21 cellular contexts compared by ENCODE assay signal in the genomic region with DNA sequence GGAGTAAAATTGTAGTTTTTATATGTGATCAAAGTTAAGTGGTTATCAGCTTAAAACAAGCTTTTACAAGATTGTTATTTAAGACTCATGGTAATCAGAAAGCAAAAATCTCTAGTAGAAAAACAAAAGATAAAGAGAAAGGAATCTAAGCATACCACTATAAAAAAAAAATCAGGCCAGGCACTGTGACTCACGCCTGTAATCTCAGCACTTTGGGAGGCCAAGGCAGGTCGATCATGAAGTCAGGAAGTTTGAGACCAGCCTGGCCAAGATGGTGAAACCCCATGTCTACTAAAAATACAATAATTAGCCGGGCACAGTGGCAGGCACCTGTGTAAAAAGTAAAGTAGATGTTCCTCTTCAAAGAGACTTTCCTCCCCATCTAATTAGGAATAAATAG.
DNase-seq lines count a peak whose midpoint lies in the region; ATAC-seq and TF ChIP-seq lines count a peak whose summit lies in the region.
"Had no signal": no experiment of that assay in that cellular context is flagged by ENCODE, and none has a peak within 500 bp of the region (broad histone marks: within the 10 kb centered on the region; RNA-seq: fewer than 3 reads in every experiment).

No MANE protein-coding gene starts in this region.

- H4K12ac ChIP-seq in trophoblast cell (ENCODE audit: low read depth, low read length) = no peak overlapping the region

- H3K4me2 ChIP-seq in fibroblast of lung (ENCODE audit: extremely low read depth, insufficient read depth, low read length) = no peak overlapping the region
- no peak overlapping the region for H3K4me2 ChIP-seq in trophoblast cell (ENCODE audit: low read length)
- H3K4me2 ChIP-seq: BLaER1 had no signal

- H3K79me2 ChIP-seq in fibroblast of lung (ENCODE audit: control insufficient read depth, insufficient read depth, low read length) = no peaks in the 10 kb centered on the region
- no peaks in the 10 kb centered on the region for H3K79me2 ChIP-seq in trophoblast cell (ENCODE audit: control insufficient read depth, insufficient read depth, low read length, poor library complexity)

- H2AFZ ChIP-seq in fibroblast of lung (ENCODE audit: low read length) = no peak overlapping the region
- H2AFZ ChIP-seq in trophoblast cell (ENCODE audit: insufficient read depth, low read length, poor library complexity) = no peak overlapping the region

- no peak overlapping the region for H3K27ac ChIP-seq in fibroblast of lung (ENCODE audit: insufficient read depth, low read length)
- H3K27ac ChIP-seq in trophoblast cell (ENCODE audit: low read depth, low read length) = no peak overlapping the region
- H3K27ac ChIP-seq: BLaER1, epithelial cell of prostate, pancreas had no signal

- WGBS in trophoblast cell (ENCODE audit: extremely low coverage, insufficient coverage, insufficient read length) = no CpG with 5 or more reads among the region's 3 CpGs

- H3K4me3 ChIP-seq in fibroblast of lung (replicated peaks in 1 of 4; ENCODE audit: control extremely low read depth in 1 of 4, insufficient read depth in 1 of 4, low read depth in 3 of 4, low read length in 4 of 4) = no peak overlapping the region
- H3K4me3 ChIP-seq in trophoblast cell (ENCODE audit: low read depth, low read length) = no peak overlapping the region
- H3K4me3 ChIP-seq: BLaER1, pancreas had no signal

- no peak overlapping the region for H3K14ac ChIP-seq in trophoblast cell (ENCODE audit: low read length)

- no peaks in the 10 kb centered on the region for H3K79me1 ChIP-seq in trophoblast cell (ENCODE audit: low read length)

- no peak overlapping the region for H3K9ac ChIP-seq in fibroblast of lung (ENCODE audit: insufficient read depth, low read length)
- no peak overlapping the region for H3K9ac ChIP-seq in trophoblast cell (ENCODE audit: low read length)
- H3K9ac ChIP-seq: BLaER1 had no signal

- no peak overlapping the region for H2BK120ac ChIP-seq in trophoblast cell (ENCODE audit: insufficient read depth, low read length, poor library complexity)

- peak; percentile 39 for DNase-seq in ELR (ENCODE audit: low read depth)
- DNase-seq in T1000 (lab: John Stamatoyannopoulos, UW) = peak; percentile 90
- peak; percentile 17 to 66 for DNase-seq in fibroblast of lung (ENCODE audit: low read depth in 2 of 2)
- peak; percentile 18 to 61 for DNase-seq in trophoblast cell
- DNase-seq in amygdala (lab: John Stamatoyannopoulos, UW) = no peak
- no peak for DNase-seq in amniotic stem cell (lab: John Stamatoyannopoulos, UW)
- no peak for DNase-seq in NCI-H524 treated with DMSO at 0.1 percent for 48 hours (lab: John Stamatoyannopoulos, UW)
- DNase-seq: activated CD4-positive, alpha-beta T cell treated with anti-CD3 and anti-CD28 coated beads, Interleukin-2, amount 50 U/mL, for 48 hours; Karpas-422; left colon; MV-4-11; NCI-H146; NCI-H510A treated with DMSO at 0.1 percent for 48 hours; pancreas; right cardiac atrium; SIG-M5; stimulated activated CD4-positive, alpha-beta T cell treated with anti-CD3 and anti-CD28 coated beads, Interleukin-2, amount 100 ng/mL, for 48 hours had no signal

- H2AK5ac ChIP-seq in trophoblast cell (ENCODE audit: low read length) = no peak overlapping the region

- no peak overlapping the region for H4K91ac ChIP-seq in trophoblast cell (ENCODE audit: low read depth, low read length)

- no peak for TF ChIP-seq CTCF in fibroblast of lung (conservative IDR thresholded peaks at IDR 0.05 in 1 of 2, IDR thresholded peaks at IDR 0.05 in 1 of 2; ENCODE audit: low read depth in 1 of 2, low read length in 2 of 2)

- no peak overlapping the region for H2BK5ac ChIP-seq in trophoblast cell (ENCODE audit: low read depth, low read length, poor library complexity)

- H4K8ac ChIP-seq in trophoblast cell (ENCODE audit: low read depth, low read length) = no peak overlapping the region

- no peaks in the 10 kb centered on the region for H4K20me1 ChIP-seq in fibroblast of lung (ENCODE audit: control insufficient read depth, extremely low read depth, insufficient read depth, low read length)
- H4K20me1 ChIP-seq: BLaER1 had no signal

- no peak overlapping the region for H3K18ac ChIP-seq in trophoblast cell (ENCODE audit: low read length)

- ATAC-seq in GM21360 (IDR thresholded peaks at IDR 0.05; ENCODE audit: unreplicated experiment) = no peak
- ATAC-seq: activated CD4-positive, CD25-positive, alpha-beta regulatory T cell treated with anti-CD3 and anti-CD28 coated beads, Interleukin-2, amount 50 U/mL, for 24 hours; left colon; pancreas; right cardiac atrium had no signal

- H3K4ac ChIP-seq in trophoblast cell (ENCODE audit: low read depth, low read length) = no peak overlapping the region

- H3K9me3 ChIP-seq in fibroblast of lung (ENCODE audit: control insufficient read depth, insufficient read depth, low read depth, low read length) (no peaks in the 10 kb centered on the region), trophoblast cell (ENCODE audit: insufficient read depth, low read depth, low read length) (no peaks in the 10 kb centered on the region)
- H3K9me3 ChIP-seq: pancreas had no signal

- H3K23ac ChIP-seq in trophoblast cell (ENCODE audit: low read length) = no peak overlapping the region

- H3K27me3 ChIP-seq in fibroblast of lung (ENCODE audit: control insufficient read depth, insufficient read depth, low read length) (no peaks in the 10 kb centered on the region), trophoblast cell (ENCODE audit: insufficient read depth, low read length) (no peaks in the 10 kb centered on the region)
- H3K27me3 ChIP-seq: BLaER1 had no signal

- H3K36me3 ChIP-seq in fibroblast of lung (ENCODE audit: control insufficient read depth, insufficient read depth, low read length) (no peaks in the 10 kb centered on the region), trophoblast cell (ENCODE audit: control insufficient read depth in 1 of 2, insufficient read depth in 2 of 2, low read length in 2 of 2) (no peaks in the 10 kb centered on the region)
- H3K36me3 ChIP-seq: BLaER1, pancreas had no signal

- H3K4me1 ChIP-seq in fibroblast of lung (ENCODE audit: control insufficient read depth, extremely low read depth, insufficient read depth, low read length) (no peaks in the 10 kb centered on the region), trophoblast cell (ENCODE audit: control insufficient read depth in 1 of 2, insufficient read depth in 2 of 2, low read length in 2 of 2) (no peaks in the 10 kb centered on the region)
- H3K4me1 ChIP-seq: BLaER1, pancreas had no signal

- H2BK12ac ChIP-seq in trophoblast cell (ENCODE audit: low read length) = no peak overlapping the region

Comparison
In these comparisons a context has a peak if more than half of its experiments do, and no peak if none do; other contexts are left out.
1. DNase-seq: peak in ELR (single experiment), T1000 (single experiment), fibroblast of lung (2 of 2) and trophoblast cell (2 of 2); none in amygdala (0 of 56), amniotic stem cell (single experiment) and NCI-H524 treated with DMSO at 0.1 percent for 48 hours (single experiment).